In genomic region chr16:57616241-57616640, GRCh38 we compare ENCODE assay signal across 26 cellular contexts. TPM values are rescaled to one million over a fixed set of nuclear protein-coding genes. Genes with fewer than 3 reads are reported as not detected.
DNase-seq lines count a peak whose midpoint lies in the region; ATAC-seq and TF ChIP-seq lines count a peak whose summit lies in the region.
"Had no signal": no experiment of that assay in that cellular context is flagged by ENCODE, and none has a peak within 500 bp of the region (broad histone marks: within the 10 kb centered on the region; RNA-seq: fewer than 3 reads in every experiment).

No MANE protein-coding gene starts in this region.

- TF ChIP-seq CTCF in BE2C (IDR thresholded peaks at IDR 0.05; ENCODE audit: low read depth, low read length) (no peak), colonic mucosa (IDR thresholded peaks at IDR 0.05) (no peak), sigmoid colon (IDR thresholded peaks at IDR 0.05) (no peak), WERI-Rb-1 (IDR thresholded peaks at IDR 0.05; ENCODE audit: low read depth, low read length) (no peak)

- no peak overlapping the region for H3K9ac ChIP-seq in colonic mucosa (ENCODE audit: low read depth in 2 of 2, low read length in 2 of 2)

- H3K27ac Mint-ChIP-seq in activated CD8-positive, alpha-beta T cell treated with anti-CD3 and anti-CD28 coated beads, Interleukin-2, amount 10 ng/mL, durations not matched to agents 7 days and 5 days: no peak overlapping the region
- H3K27ac Mint-ChIP-seq: activated CD4-positive, alpha-beta T cell treated with anti-CD3 and anti-CD28 coated beads for 36 hours; activated naive CD4-positive, alpha-beta T cell treated with anti-CD3 and anti-CD28 coated beads, Interleukin-2, amount 50 U/mL, for 72 hours; CD8-positive, alpha-beta T cell; mesothelial cell of epicardium had no signal

- no peak overlapping the region for H3K4me3 Mint-ChIP-seq in activated CD8-positive, alpha-beta T cell treated with anti-CD3 and anti-CD28 coated beads, Interleukin-2, amount 10 ng/mL, durations not matched to agents 7 days and 5 days
- H3K4me3 Mint-ChIP-seq: activated CD4-positive, alpha-beta T cell treated with anti-CD3 and anti-CD28 coated beads for 36 hours; CD8-positive, alpha-beta T cell; mesothelial cell of epicardium; naive B cell had no signal

- intact Hi-C loops in colonic mucosa (cut with DNase I): no loop called here
- intact Hi-C loops in sigmoid colon (cut with DNase I): no loop called here

- no peaks in the 10 kb centered on the region for H3K27me3 Mint-ChIP-seq in activated CD8-positive, alpha-beta T cell treated with anti-CD3 and anti-CD28 coated beads, Interleukin-2, amount 10 ng/mL, durations not matched to agents 7 days and 5 days (ENCODE audit: low read depth)
- H3K27me3 Mint-ChIP-seq: activated CD4-positive, alpha-beta T cell treated with anti-CD3 and anti-CD28 coated beads for 36 hours; naive B cell had no signal

- H3K27ac ChIP-seq in colonic mucosa (no peak overlapping the region), sigmoid colon (no peak overlapping the region), WERI-Rb-1 (no peak overlapping the region)
- H3K27ac ChIP-seq: uterus had no signal

- peaks cover 9% of the 10 kb centered on the region for H3K4me1 ChIP-seq in BE2C
- no peaks in the 10 kb centered on the region for H3K4me1 ChIP-seq in colonic mucosa
- H3K4me1 ChIP-seq in sigmoid colon: no peaks in the 10 kb centered on the region
- H3K4me1 ChIP-seq: uterus had no signal

- TF ChIP-seq EP300 in sigmoid colon (IDR thresholded peaks at IDR 0.05): no peak

- DNase-seq in activated T-cell treated with anti-CD3 and anti-CD28 coated beads, Interleukin-2, amount 50 U/mL, for 1 hour: peak; percentile 2
- no peak for DNase-seq in activated T-cell treated with anti-CD3 and anti-CD28 coated beads, Interleukin-2, amount 50 U/mL, for 48 hours
- DNase-seq in BE2C: peak; percentile 1
- peak; percentile 18 for DNase-seq in colonic mucosa
- peak; percentile 28 for DNase-seq in sigmoid colon
- DNase-seq in activated CD8-positive, alpha-beta T cell treated with anti-CD3 and anti-CD28 coated beads, Interleukin-2, amount 10 ng/mL, durations not matched to agents 7 days and 5 days: no peak
- DNase-seq in WERI-Rb-1: no peak
- DNase-seq: 8988T; activated CD4-positive, alpha-beta T cell treated with anti-CD3 and anti-CD28 coated beads for 36 hours; CD8-positive, alpha-beta T cell; central memory CD4-positive, alpha-beta T cell; Kasumi-1; MV-4-11; naive B cell; NCI-H1436 treated with DMSO at 0.1 percent for 48 hours; NCI-H774; retina; RPMI8226; T-helper 2 cell; uterus had no signal

- H3K4me3 ChIP-seq in BE2C (ENCODE audit: low read depth, low read length): no peak overlapping the region
- H3K4me3 ChIP-seq in colonic mucosa: no peak overlapping the region
- H3K4me3 ChIP-seq in sigmoid colon: no peak overlapping the region
- H3K4me3 ChIP-seq in WERI-Rb-1 (ENCODE audit: low read depth, low read length): no peak overlapping the region
- H3K4me3 ChIP-seq: uterus had no signal

- no peak for ATAC-seq in HG03354 (IDR thresholded peaks at IDR 0.05; ENCODE audit: poor library complexity, severe bottlenecking, unreplicated experiment)
- ATAC-seq in activated CD8-positive, alpha-beta T cell treated with anti-CD3 and anti-CD28 coated beads, Interleukin-2, amount 10 ng/mL, durations not matched to agents 7 days and 5 days: no peak
- ATAC-seq: activated CD4-positive, alpha-beta T cell treated with anti-CD3 and anti-CD28 coated beads for 36 hours; activated naive CD4-positive, alpha-beta T cell treated with anti-CD3 and anti-CD28 coated beads, Interleukin-2, amount 50 U/mL, for 72 hours; CD8-positive, alpha-beta T cell; HepG2 had no signal

- H3K36me3 Mint-ChIP-seq in activated CD8-positive, alpha-beta T cell treated with anti-CD3 and anti-CD28 coated beads, Interleukin-2, amount 10 ng/mL, durations not matched to agents 7 days and 5 days (ENCODE audit: low read depth): no peaks in the 10 kb centered on the region
- H3K36me3 Mint-ChIP-seq: activated naive CD4-positive, alpha-beta T cell treated with anti-CD3 and anti-CD28 coated beads, Interleukin-2, amount 50 U/mL, for 72 hours; CD8-positive, alpha-beta T cell; mesothelial cell of epicardium; naive B cell had no signal

- H3K36me3 ChIP-seq in BE2C (no peaks in the 10 kb centered on the region), colonic mucosa (no peaks in the 10 kb centered on the region), sigmoid colon (no peaks in the 10 kb centered on the region), WERI-Rb-1 (no peaks in the 10 kb centered on the region)
- H3K36me3 ChIP-seq: uterus had no signal

- TF ChIP-seq POLR2A in sigmoid colon (IDR thresholded peaks at IDR 0.05): no peak

- WGBS in sigmoid colon, 2 donors: 91% methylated on average over 7 of the region's 7 CpGs

- no peaks in the 10 kb centered on the region for H3K27me3 ChIP-seq in BE2C
- no peaks in the 10 kb centered on the region for H3K27me3 ChIP-seq in colonic mucosa
- H3K27me3 ChIP-seq in sigmoid colon: no peaks in the 10 kb centered on the region
- H3K27me3 ChIP-seq in WERI-Rb-1 (ENCODE audit: insufficient read depth, low read depth, severe bottlenecking): no peaks in the 10 kb centered on the region
- H3K27me3 ChIP-seq: uterus had no signal

- no peaks in the 10 kb centered on the region for H3K9me3 Mint-ChIP-seq in activated CD8-positive, alpha-beta T cell treated with anti-CD3 and anti-CD28 coated beads, Interleukin-2, amount 10 ng/mL, durations not matched to agents 7 days and 5 days (ENCODE audit: insufficient read depth)
- H3K9me3 Mint-ChIP-seq: CD8-positive, alpha-beta T cell; mesothelial cell of epicardium; naive B cell had no signal

- H3K9me3 ChIP-seq in BE2C (no peaks in the 10 kb centered on the region), colonic mucosa (no peaks in the 10 kb centered on the region), sigmoid colon (no peaks in the 10 kb centered on the region), WERI-Rb-1 (ENCODE audit: severe bottlenecking) (no peaks in the 10 kb centered on the region)
- H3K9me3 ChIP-seq: uterus had no signal

- peaks cover 38% of the 10 kb centered on the region for H3K4me1 Mint-ChIP-seq in activated CD8-positive, alpha-beta T cell treated with anti-CD3 and anti-CD28 coated beads, Interleukin-2, amount 10 ng/mL, durations not matched to agents 7 days and 5 days (ENCODE audit: low read depth)
- H3K4me1 Mint-ChIP-seq: naive B cell had no signal

- CTCF ChIA-PET in activated CD8-positive, alpha-beta T cell treated with anti-CD3 and anti-CD28 coated beads, Interleukin-2, amount 10 ng/mL, durations not matched to agents 7 days and 5 days (lab: Charles Lee): interaction anchor here (1.1 to 7.7 kb wide), 3 partner anchors 17 to 40 kb away, joined by 3 to 105 read pairs (median 4); no protein-coding TSS in a partner anchor

- POLR2A ChIA-PET in activated CD8-positive, alpha-beta T cell treated with anti-CD3 and anti-CD28 coated beads, Interleukin-2, amount 10 ng/mL, durations not matched to agents 7 days and 5 days (lab: Charles Lee): no interaction called here

RNA-seq across cellular contexts. Expression of gene ADGRG1, which starts 12.2 kb away (rescaled TPM):
- 2.7 TPM for polyA plus RNA-seq in BE2C (2012; ENCODE audit: insufficient read depth, insufficient read length, low read depth)
- total RNA-seq in colonic mucosa (100 to 1,000 TPM in 1 of 2 donors, 10 to 100 TPM in 1; 68.9 to 126 TPM), sigmoid colon (1 to 10 TPM; 5.0 to 8.0 (median 6.7) TPM)
- polyA plus RNA-seq in sigmoid colon: 10 to 100 TPM in 1 of 3 donors, 1 to 10 TPM in 2; 5.3 to 36.3 (median 7.8) TPM
- 1 to 10 TPM; 3.3 to 3.7 TPM for total RNA-seq in activated CD8-positive, alpha-beta T cell treated with anti-CD3 and anti-CD28 coated beads, Interleukin-2, amount 10 ng/mL, durations not matched to agents 7 days and 5 days

RNA-seq across cellular contexts. Expression of gene ADGRG3, which starts 51.9 kb away (rescaled TPM):
- polyA plus RNA-seq in BE2C (2012; ENCODE audit: insufficient read depth, insufficient read length, low read depth): not detected
- total RNA-seq in colonic mucosa: under 1 TPM; 0.27 to 0.82 TPM
- 1 to 10 TPM; 3.0 to 6.6 (median 4.9) TPM for total RNA-seq in sigmoid colon
- 1 to 10 TPM in 2 of 3 donors, under 1 TPM in 1; 0.69 to 3.6 (median 2.4) TPM for polyA plus RNA-seq in sigmoid colon
- total RNA-seq in activated CD8-positive, alpha-beta T cell treated with anti-CD3 and anti-CD28 coated beads, Interleukin-2, amount 10 ng/mL, durations not matched to agents 7 days and 5 days: under 1 TPM in 1 of 2 experiments, not detected in 1; 0.13 TPM
- total RNA-seq: activated CD4-positive, alpha-beta T cell treated with anti-CD3 and anti-CD28 coated beads for 36 hours; endothelial cell of umbilical vein; mesothelial cell of epicardium; osteocyte had no signal
- polyA plus RNA-seq: endothelial cell of umbilical vein had no signal

Comparison
In these comparisons a context has a peak if more than half of its experiments do, and no peak if none do; other contexts are left out.
1. DNase-seq: peak in activated T-cell treated with anti-CD3 and anti-CD28 coated beads, Interleukin-2, amount 50 U/mL, for 1 hour (single experiment), BE2C (single experiment), colonic mucosa (single experiment) and sigmoid colon (single experiment); none in activated T-cell treated with anti-CD3 and anti-CD28 coated beads, Interleukin-2, amount 50 U/mL, for 48 hours (0 of 2), activated CD8-positive, alpha-beta T cell treated with anti-CD3 and anti-CD28 coated beads, Interleukin-2, amount 10 ng/mL, durations not matched to agents 7 days and 5 days (single experiment) and WERI-Rb-1 (single experiment).
2. RNA of gene ADGRG1, which starts 12.2 kb away (total RNA-seq): 68.9 to 126 TPM in colonic mucosa; 5.0 to 8.0 TPM in sigmoid colon and 3.3 to 3.7 TPM in activated CD8-positive, alpha-beta T cell treated with anti-CD3 and anti-CD28 coated beads, Interleukin-2, amount 10 ng/mL, durations not matched to agents 7 days and 5 days; every median in the first group is over 4 times any median in the second.